ENCODE assay signal across 19 cellular contexts in genomic region chr13:54705738-54706137, GRCh38.
DNase-seq lines count a peak whose midpoint lies in the region; ATAC-seq and TF ChIP-seq lines count a peak whose summit lies in the region.
"Had no signal": no experiment of that assay in that cellular context is flagged by ENCODE, and none has a peak within 500 bp of the region (broad histone marks: within the 10 kb centered on the region; RNA-seq: fewer than 3 reads in every experiment).

No MANE protein-coding gene starts in this region.

- intact Hi-C loops in prostate gland (cut with DNase I): no loop called here

- H3K9me3 ChIP-seq in endodermal cell (ENCODE audit: control insufficient read depth, low read length) (peaks cover 36% of the 10 kb centered on the region), prostate gland (no peaks in the 10 kb centered on the region)
- H3K9me3 ChIP-seq: BE2C had no signal

- peaks cover 2% of the 10 kb centered on the region for H3K4me1 ChIP-seq in endodermal cell (ENCODE audit: control insufficient read depth, insufficient read depth, low read length)
- no peaks in the 10 kb centered on the region for H3K4me1 ChIP-seq in prostate gland (replicated peaks)
- H3K4me1 ChIP-seq: BE2C had no signal

- H3K27me3 ChIP-seq in endodermal cell (ENCODE audit: control insufficient read depth, insufficient read depth, low read length, poor library complexity, severe bottlenecking): no peaks in the 10 kb centered on the region
- no peaks in the 10 kb centered on the region for H3K27me3 ChIP-seq in prostate gland (replicated peaks; ENCODE audit: insufficient read depth)
- H3K27me3 ChIP-seq: BE2C had no signal

- no peak overlapping the region for H3K9ac ChIP-seq in endodermal cell (ENCODE audit: extremely low read depth, low read length, poor library complexity, severe bottlenecking)

- H3K4me3 ChIP-seq in endodermal cell (ENCODE audit: low read length) (no peak overlapping the region), prostate gland (no peak overlapping the region)
- H3K4me3 ChIP-seq: GM12878 had no signal

- H3K27me3 Mint-ChIP-seq in endodermal cell (ENCODE audit: insufficient read depth) (no peaks in the 10 kb centered on the region), nephron progenitor cell (ENCODE audit: low read depth, poor library complexity) (no peaks in the 10 kb centered on the region), type B pancreatic cell (no peaks in the 10 kb centered on the region)
- H3K27me3 Mint-ChIP-seq: CD4-positive, CD25-positive, alpha-beta regulatory T cell; CD8-positive, alpha-beta memory T cell; IgD-negative memory B cell had no signal

- WGBS in endodermal cell (ENCODE audit: insufficient coverage in 1 of 2, insufficient read length in 1 of 2), 2 experiments: 17 to 23% methylated on average over 1 to 2 of the region's 2 CpGs
- 68% methylated on average over 2 of the region's 2 CpGs for WGBS in prostate gland

- TF ChIP-seq POLR2A in prostate gland (IDR thresholded peaks at IDR 0.05): no peak

- H3K9me3 Mint-ChIP-seq in endodermal cell (peaks cover 40% of the 10 kb centered on the region), nephron progenitor cell (peaks cover 20% of the 10 kb centered on the region), type B pancreatic cell (peaks cover 5% of the 10 kb centered on the region)

- H3K4me3 Mint-ChIP-seq in endodermal cell (no peak overlapping the region), nephron progenitor cell (no peak overlapping the region), type B pancreatic cell (peak overlapping the region; percentile 50)
- H3K4me3 Mint-ChIP-seq: CD4-positive, CD25-positive, alpha-beta regulatory T cell; CD8-positive, alpha-beta memory T cell; H9; IgD-negative memory B cell had no signal

- peaks cover 34% of the 10 kb centered on the region for H3K36me3 Mint-ChIP-seq in endodermal cell (ENCODE audit: low read depth)
- peaks cover 5% of the 10 kb centered on the region for H3K36me3 Mint-ChIP-seq in nephron progenitor cell (ENCODE audit: low read depth)
- H3K36me3 Mint-ChIP-seq in type B pancreatic cell: peaks cover 4% of the 10 kb centered on the region
- H3K36me3 Mint-ChIP-seq: CD4-positive, CD25-positive, alpha-beta regulatory T cell; CD8-positive, alpha-beta memory T cell; IgD-negative memory B cell had no signal

- TF ChIP-seq CTCF in endodermal cell (conservative IDR thresholded peaks at IDR 0.05): no peak
- TF ChIP-seq CTCF in nephron progenitor cell (IDR thresholded peaks at IDR 0.05): no peak
- TF ChIP-seq CTCF in type B pancreatic cell (conservative IDR thresholded peaks at IDR 0.05): no peak
- TF ChIP-seq CTCF in prostate gland (IDR thresholded peaks at IDR 0.05): no peak

- ATAC-seq in GM19455 (IDR thresholded peaks at IDR 0.05; ENCODE audit: unreplicated experiment): no peak
- ATAC-seq: GM12878, HepG2 had no signal

- DNase-seq in NCI-H748 (lab: John Stamatoyannopoulos, UW; ENCODE audit: unreplicated experiment) (peak; percentile 62), NCI-H748 treated with DMSO at 0.1 percent for 48 hours (lab: John Stamatoyannopoulos, UW) (no peak), endodermal cell (peak; percentile 62), nephron progenitor cell (no peak), type B pancreatic cell (ENCODE audit: extremely low spot score, unreplicated experiment) (no peak), MV-4-11 (lab: John Stamatoyannopoulos, UW) (no peak), prostate gland (ENCODE audit: low spot score) (no peak)
- DNase-seq: ACHN; BE2C; C1 segment of cervical spinal cord; CD4-positive, CD25-positive, alpha-beta regulatory T cell; CD8-positive, alpha-beta memory T cell; COR-L47; DMS 273 treated with DMSO at 0.1 percent for 48 hours; H9 had no signal

- H3K36me3 ChIP-seq in endodermal cell (ENCODE audit: control insufficient read depth, insufficient read depth, low read length) (peaks cover 8% of the 10 kb centered on the region), prostate gland (no peaks in the 10 kb centered on the region)
- H3K36me3 ChIP-seq: BE2C had no signal

- H3K4me1 Mint-ChIP-seq in endodermal cell: peaks cover 17% of the 10 kb centered on the region
- H3K4me1 Mint-ChIP-seq in nephron progenitor cell: peaks cover 6% of the 10 kb centered on the region
- H3K4me1 Mint-ChIP-seq in type B pancreatic cell (ENCODE audit: unreplicated experiment): peaks cover 12% of the 10 kb centered on the region
- H3K4me1 Mint-ChIP-seq: CD4-positive, CD25-positive, alpha-beta regulatory T cell; CD8-positive, alpha-beta memory T cell; H9; IgD-negative memory B cell had no signal

- H3K27ac Mint-ChIP-seq in endodermal cell: peak overlapping the region; percentile 56
- H3K27ac Mint-ChIP-seq in nephron progenitor cell: peak overlapping the region; percentile 15
- no peak overlapping the region for H3K27ac Mint-ChIP-seq in type B pancreatic cell
- H3K27ac Mint-ChIP-seq: CD4-positive, CD25-positive, alpha-beta regulatory T cell; CD8-positive, alpha-beta memory T cell; H9 had no signal

- H3K27ac ChIP-seq in endodermal cell (ENCODE audit: low read depth, low read length) (no peak overlapping the region), prostate gland (no peak overlapping the region)

Comparison
In these comparisons a context has a peak if more than half of its experiments do, and no peak if none do; other contexts are left out.
1. DNase-seq: peak in NCI-H748 (single experiment) and endodermal cell (single experiment); none in NCI-H748 treated with DMSO at 0.1 percent for 48 hours (single experiment), nephron progenitor cell (single experiment), type B pancreatic cell (single experiment), MV-4-11 (single experiment) and prostate gland (single experiment).